1 cellular context compared by ENCODE assay signal in the genomic region with DNA sequence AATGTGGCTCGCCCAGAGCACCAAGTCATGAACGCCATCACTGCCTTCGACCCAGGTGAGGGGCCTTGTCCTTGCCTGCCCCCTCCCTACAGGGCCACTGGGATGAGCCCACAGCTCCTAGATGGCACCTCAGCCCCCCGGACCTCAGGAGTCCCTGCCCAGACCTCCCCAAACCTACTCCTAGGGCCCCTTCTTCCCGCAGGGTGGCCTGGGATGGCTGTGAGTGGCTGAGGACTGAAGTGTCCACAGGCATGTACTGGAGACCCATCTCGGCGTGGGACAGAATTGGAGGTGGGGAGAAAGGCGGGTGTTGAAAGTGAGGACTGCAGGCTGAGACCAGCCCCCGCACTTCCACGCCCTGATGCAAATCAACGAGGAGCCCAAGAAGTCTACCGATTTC.
TF ChIP-seq lines count a peak whose summit lies in the region.

No MANE protein-coding gene starts in this region.

TF ChIP-seq in K562, 482 proteins besides CTCF, POLR2A, EP300 and RAD21:
- no peak for TF ChIP-seq TBL1XR1 (IDR thresholded peaks at IDR 0.05; ENCODE audit: low read length in 2 of 2)
- no peak for TF ChIP-seq MEF2A (IDR thresholded peaks at IDR 0.05; ENCODE audit: control insufficient read depth, low read depth, low read length)
- no peak for TF ChIP-seq NCOA4 (IDR thresholded peaks at IDR 0.05; ENCODE audit: partially characterized antibody)
- no peak for TF ChIP-seq ZNF121 (CRISPR knock-in tag; conservative IDR thresholded peaks at IDR 0.05)
- TF ChIP-seq EGR1 (conservative IDR thresholded peaks at IDR 0.05) = 0 out of 2 replicates have a peak, but pooled peaks have one; percentile 27
- TF ChIP-seq MAZ (CRISPR knock-in tag; conservative IDR thresholded peaks at IDR 0.05 in 1 of 2, IDR thresholded peaks at IDR 0.05 in 1 of 2) = no peak
- TF ChIP-seq ZBTB8A (IDR thresholded peaks at IDR 0.05; ENCODE audit: partially characterized antibody) = no peak
- TF ChIP-seq FOXK2 (conservative IDR thresholded peaks at IDR 0.05 in 1 of 2, IDR thresholded peaks at IDR 0.05 in 1 of 2; ENCODE audit: low read depth in 2 of 2) = no peak
- TF ChIP-seq ZNF79 (CRISPR knock-in tag; IDR thresholded peaks at IDR 0.05; ENCODE audit: low read depth) = no peak
